In the genomic region with DNA sequence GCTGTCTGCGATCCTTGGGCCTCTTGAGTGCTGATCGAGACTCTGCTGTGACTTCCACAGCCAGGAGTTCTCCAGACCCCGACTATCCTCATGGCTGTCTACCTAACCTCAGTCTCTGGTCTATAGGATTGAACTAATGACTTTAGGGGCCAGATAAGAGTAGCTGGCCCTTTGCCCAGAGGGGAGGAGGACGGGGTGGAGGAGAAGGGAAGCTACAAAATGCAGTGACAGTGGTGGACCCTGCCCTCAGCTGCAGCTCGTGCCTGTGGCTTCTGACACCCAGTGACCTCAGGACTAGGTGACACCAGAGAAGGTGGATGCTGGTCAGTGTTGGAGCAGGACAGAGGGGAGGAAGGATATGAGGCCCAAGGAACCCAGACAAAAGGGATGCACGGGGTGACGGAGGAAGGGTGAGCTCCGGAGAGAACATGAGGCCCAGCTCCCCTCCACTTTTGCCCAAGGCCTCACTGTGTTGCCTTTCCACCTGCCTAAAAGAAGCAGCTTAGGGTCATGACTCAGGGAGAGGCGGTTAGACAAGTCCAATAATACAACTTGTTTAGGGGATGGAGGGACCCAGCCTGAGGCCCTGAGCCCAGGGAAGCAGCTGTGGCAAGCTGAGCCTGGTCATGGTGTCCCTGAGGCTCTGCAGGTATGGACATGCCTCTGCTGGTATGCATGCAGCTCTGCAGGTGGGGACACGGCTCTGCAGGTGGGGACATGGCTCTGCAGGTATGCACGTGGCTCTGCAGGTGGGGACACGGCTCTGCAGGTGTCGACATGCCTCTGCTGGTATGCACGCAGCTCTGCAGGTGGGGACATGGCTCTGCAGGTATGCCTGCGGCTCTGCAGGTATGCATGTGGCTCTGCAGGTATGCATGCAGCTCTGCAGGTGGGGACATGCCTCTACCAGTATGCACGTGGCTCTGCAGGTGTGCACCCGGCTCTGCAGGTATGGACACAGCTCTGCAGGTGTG, we compare ENCODE assay signal across 1 cellular context.
TF ChIP-seq lines count a peak whose summit lies in the region.

No MANE protein-coding gene starts in this region.

TF ChIP-seq in HepG2, 621 proteins besides CTCF, POLR2A, EP300 and RAD21 (continued from another document and continues in another):
- TF ChIP-seq, protein P1, sequence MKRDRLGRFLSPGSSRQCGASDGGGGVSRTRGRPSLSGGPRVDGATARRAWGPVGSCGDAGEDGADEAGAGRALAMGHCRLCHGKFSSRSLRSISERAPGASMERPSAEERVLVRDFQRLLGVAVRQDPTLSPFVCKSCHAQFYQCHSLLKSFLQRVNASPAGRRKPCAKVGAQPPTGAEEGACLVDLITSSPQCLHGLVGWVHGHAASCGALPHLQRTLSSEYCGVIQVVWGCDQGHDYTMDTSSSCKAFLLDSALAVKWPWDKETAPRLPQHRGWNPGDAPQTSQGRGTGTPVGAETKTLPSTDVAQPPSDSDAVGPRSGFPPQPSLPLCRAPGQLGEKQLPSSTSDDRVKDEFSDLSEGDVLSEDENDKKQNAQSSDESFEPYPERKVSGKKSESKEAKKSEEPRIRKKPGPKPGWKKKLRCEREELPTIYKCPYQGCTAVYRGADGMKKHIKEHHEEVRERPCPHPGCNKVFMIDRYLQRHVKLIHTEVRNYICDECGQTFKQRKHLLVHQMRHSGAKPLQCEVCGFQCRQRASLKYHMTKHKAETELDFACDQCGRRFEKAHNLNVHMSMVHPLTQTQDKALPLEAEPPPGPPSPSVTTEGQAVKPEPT (CRISPR knock-in tag; IDR thresholded peaks at IDR 0.05; ENCODE audit: low read depth): no peak
- TF ChIP-seq MED1 (CRISPR knock-in tag; IDR thresholded peaks at IDR 0.05): peak; percentile 91
- TF ChIP-seq POLR2AphosphoS2 (IDR thresholded peaks at IDR 0.05; ENCODE audit: low read depth, low read length): no peak
- no peak for TF ChIP-seq HOXA5 (CRISPR knock-in tag; IDR thresholded peaks at IDR 0.05)
- 0 out of 2 replicates have a peak, but pooled peaks have one; percentile 32 for TF ChIP-seq IRF2 (CRISPR knock-in tag; IDR thresholded peaks at IDR 0.05)
- no peak for TF ChIP-seq ZNF256 (CRISPR knock-in tag; conservative IDR thresholded peaks at IDR 0.05)
- peak; percentile 94 for TF ChIP-seq ZBTB3 (CRISPR knock-in tag; IDR thresholded peaks at IDR 0.05; ENCODE audit: borderline replicate concordance, low read depth)
- TF ChIP-seq ATF2 (CRISPR knock-in tag; IDR thresholded peaks at IDR 0.05): peak; percentile 41; the same call in 1 of the 2 replicates
- TF ChIP-seq, protein P2, sequence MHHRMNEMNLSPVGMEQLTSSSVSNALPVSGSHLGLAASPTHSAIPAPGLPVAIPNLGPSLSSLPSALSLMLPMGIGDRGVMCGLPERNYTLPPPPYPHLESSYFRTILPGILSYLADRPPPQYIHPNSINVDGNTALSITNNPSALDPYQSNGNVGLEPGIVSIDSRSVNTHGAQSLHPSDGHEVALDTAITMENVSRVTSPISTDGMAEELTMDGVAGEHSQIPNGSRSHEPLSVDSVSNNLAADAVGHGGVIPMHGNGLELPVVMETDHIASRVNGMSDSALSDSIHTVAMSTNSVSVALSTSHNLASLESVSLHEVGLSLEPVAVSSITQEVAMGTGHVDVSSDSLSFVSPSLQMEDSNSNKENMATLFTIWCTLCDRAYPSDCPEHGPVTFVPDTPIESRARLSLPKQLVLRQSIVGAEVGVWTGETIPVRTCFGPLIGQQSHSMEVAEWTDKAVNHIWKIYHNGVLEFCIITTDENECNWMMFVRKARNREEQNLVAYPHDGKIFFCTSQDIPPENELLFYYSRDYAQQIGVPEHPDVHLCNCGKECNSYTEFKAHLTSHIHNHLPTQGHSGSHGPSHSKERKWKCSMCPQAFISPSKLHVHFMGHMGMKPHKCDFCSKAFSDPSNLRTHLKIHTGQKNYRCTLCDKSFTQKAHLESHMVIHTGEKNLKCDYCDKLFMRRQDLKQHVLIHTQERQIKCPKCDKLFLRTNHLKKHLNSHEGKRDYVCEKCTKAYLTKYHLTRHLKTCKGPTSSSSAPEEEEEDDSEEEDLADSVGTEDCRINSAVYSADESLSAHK (CRISPR knock-in tag; IDR thresholded peaks at IDR 0.05; ENCODE audit: borderline replicate concordance): no peak
- no peak for TF ChIP-seq ZC3H4 (CRISPR knock-in tag; IDR thresholded peaks at IDR 0.05; ENCODE audit: borderline replicate concordance)
- no peak for TF ChIP-seq ZBTB21 (CRISPR knock-in tag; IDR thresholded peaks at IDR 0.05)
- no peak for TF ChIP-seq NR1H2 (CRISPR knock-in tag; IDR thresholded peaks at IDR 0.05; ENCODE audit: borderline replicate concordance, low read depth)
- no peak for TF ChIP-seq ZNF703 (CRISPR knock-in tag; IDR thresholded peaks at IDR 0.05; ENCODE audit: borderline replicate concordance)
- TF ChIP-seq, protein P3, sequence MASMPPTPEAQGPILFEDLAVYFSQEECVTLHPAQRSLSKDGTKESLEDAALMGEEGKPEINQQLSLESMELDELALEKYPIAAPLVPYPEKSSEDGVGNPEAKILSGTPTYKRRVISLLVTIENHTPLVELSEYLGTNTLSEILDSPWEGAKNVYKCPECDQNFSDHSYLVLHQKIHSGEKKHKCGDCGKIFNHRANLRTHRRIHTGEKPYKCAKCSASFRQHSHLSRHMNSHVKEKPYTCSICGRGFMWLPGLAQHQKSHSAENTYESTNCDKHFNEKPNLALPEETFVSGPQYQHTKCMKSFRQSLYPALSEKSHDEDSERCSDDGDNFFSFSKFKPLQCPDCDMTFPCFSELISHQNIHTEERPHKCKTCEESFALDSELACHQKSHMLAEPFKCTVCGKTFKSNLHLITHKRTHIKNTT (CRISPR knock-in tag; IDR thresholded peaks at IDR 0.05): no peak
- TF ChIP-seq NR2F2 (IDR thresholded peaks at IDR 0.05; ENCODE audit: borderline replicate concordance, low read depth): peak; percentile 81; the same call in 1 of the 2 replicates
- peak; percentile 17; the same call in 1 of the 2 replicates for TF ChIP-seq FOXA3 (CRISPR knock-in tag; IDR thresholded peaks at IDR 0.05)
- no peak for TF ChIP-seq NFYB (CRISPR knock-in tag; IDR thresholded peaks at IDR 0.05)
- TF ChIP-seq, protein P4, sequence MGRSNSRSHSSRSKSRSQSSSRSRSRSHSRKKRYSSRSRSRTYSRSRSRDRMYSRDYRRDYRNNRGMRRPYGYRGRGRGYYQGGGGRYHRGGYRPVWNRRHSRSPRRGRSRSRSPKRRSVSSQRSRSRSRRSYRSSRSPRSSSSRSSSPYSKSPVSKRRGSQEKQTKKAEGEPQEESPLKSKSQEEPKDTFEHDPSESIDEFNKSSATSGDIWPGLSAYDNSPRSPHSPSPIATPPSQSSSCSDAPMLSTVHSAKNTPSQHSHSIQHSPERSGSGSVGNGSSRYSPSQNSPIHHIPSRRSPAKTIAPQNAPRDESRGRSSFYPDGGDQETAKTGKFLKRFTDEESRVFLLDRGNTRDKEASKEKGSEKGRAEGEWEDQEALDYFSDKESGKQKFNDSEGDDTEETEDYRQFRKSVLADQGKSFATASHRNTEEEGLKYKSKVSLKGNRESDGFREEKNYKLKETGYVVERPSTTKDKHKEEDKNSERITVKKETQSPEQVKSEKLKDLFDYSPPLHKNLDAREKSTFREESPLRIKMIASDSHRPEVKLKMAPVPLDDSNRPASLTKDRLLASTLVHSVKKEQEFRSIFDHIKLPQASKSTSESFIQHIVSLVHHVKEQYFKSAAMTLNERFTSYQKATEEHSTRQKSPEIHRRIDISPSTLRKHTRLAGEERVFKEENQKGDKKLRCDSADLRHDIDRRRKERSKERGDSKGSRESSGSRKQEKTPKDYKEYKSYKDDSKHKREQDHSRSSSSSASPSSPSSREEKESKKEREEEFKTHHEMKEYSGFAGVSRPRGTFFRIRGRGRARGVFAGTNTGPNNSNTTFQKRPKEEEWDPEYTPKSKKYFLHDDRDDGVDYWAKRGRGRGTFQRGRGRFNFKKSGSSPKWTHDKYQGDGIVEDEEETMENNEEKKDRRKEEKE (IDR thresholded peaks at IDR 0.05): no peak
- TF ChIP-seq SRF (IDR thresholded peaks at IDR 0.05; ENCODE audit: low read depth, low read length): no peak
- no peak; the same call in 1 of the 2 replicates for TF ChIP-seq ZNF546 (CRISPR knock-in tag; conservative IDR thresholded peaks at IDR 0.05)
- TF ChIP-seq ZFYVE20 (CRISPR knock-in tag; IDR thresholded peaks at IDR 0.05; ENCODE audit: borderline replicate concordance, low read depth): 0 out of 2 replicates have a peak, but pooled peaks have one; percentile 38
- TF ChIP-seq CBX1 (IDR thresholded peaks at IDR 0.05; ENCODE audit: low read depth): no peak
- no peak for TF ChIP-seq HCFC1 (IDR thresholded peaks at IDR 0.05; ENCODE audit: low read depth, low read length)
- TF ChIP-seq ZEB1 (IDR thresholded peaks at IDR 0.05; ENCODE audit: insufficient replicate concordance, low read depth): peak; percentile 41
- peak; percentile 79; the same call in 1 of the 2 replicates for TF ChIP-seq NFIC (IDR thresholded peaks at IDR 0.05; ENCODE audit: low read length)
- TF ChIP-seq POLR2AphosphoS5 (IDR thresholded peaks at IDR 0.05; ENCODE audit: low read depth, low read length): no peak
- no peak for TF ChIP-seq SP140L (CRISPR knock-in tag; IDR thresholded peaks at IDR 0.05; ENCODE audit: borderline replicate concordance)
- TF ChIP-seq FOXJ3 (CRISPR knock-in tag; IDR thresholded peaks at IDR 0.05; ENCODE audit: borderline replicate concordance): no peak
- TF ChIP-seq, protein P5, sequence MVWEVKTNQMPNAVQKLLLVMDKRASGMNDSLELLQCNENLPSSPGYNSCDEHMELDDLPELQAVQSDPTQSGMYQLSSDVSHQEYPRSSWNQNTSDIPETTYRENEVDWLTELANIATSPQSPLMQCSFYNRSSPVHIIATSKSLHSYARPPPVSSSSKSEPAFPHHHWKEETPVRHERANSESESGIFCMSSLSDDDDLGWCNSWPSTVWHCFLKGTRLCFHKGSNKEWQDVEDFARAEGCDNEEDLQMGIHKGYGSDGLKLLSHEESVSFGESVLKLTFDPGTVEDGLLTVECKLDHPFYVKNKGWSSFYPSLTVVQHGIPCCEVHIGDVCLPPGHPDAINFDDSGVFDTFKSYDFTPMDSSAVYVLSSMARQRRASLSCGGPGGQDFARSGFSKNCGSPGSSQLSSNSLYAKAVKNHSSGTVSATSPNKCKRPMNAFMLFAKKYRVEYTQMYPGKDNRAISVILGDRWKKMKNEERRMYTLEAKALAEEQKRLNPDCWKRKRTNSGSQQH (CRISPR knock-in tag; IDR thresholded peaks at IDR 0.05; ENCODE audit: low read depth): no peak
- TF ChIP-seq RNF2 (conservative IDR thresholded peaks at IDR 0.05; ENCODE audit: low read depth): no peak
- TF ChIP-seq, protein P6, sequence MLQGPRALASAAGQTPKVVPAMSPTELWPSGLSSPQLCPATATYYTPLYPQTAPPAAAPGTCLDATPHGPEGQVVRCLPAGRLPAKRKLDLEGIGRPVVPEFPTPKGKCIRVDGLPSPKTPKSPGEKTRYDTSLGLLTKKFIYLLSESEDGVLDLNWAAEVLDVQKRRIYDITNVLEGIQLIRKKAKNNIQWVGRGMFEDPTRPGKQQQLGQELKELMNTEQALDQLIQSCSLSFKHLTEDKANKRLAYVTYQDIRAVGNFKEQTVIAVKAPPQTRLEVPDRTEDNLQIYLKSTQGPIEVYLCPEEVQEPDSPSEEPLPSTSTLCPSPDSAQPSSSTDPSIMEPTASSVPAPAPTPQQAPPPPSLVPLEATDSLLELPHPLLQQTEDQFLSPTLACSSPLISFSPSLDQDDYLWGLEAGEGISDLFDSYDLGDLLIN (CRISPR knock-in tag; IDR thresholded peaks at IDR 0.05; ENCODE audit: borderline replicate concordance): no peak
- TF ChIP-seq ZNF549 (CRISPR knock-in tag; IDR thresholded peaks at IDR 0.05): no peak
- TF ChIP-seq ZFP36 (IDR thresholded peaks at IDR 0.05; ENCODE audit: borderline replicate concordance, low read depth, low read length, partially characterized antibody): no peak
- TF ChIP-seq RFX5 (IDR thresholded peaks at IDR 0.05; ENCODE audit: low read depth, low read length): no peak
- TF ChIP-seq ARNT (IDR thresholded peaks at IDR 0.05): no peak
- no peak for TF ChIP-seq TRIM24 (CRISPR knock-in tag; IDR thresholded peaks at IDR 0.05)
- TF ChIP-seq XRCC5 (optimal IDR thresholded peaks at IDR 0.05; ENCODE audit: low read length): peak; percentile 68
- TF ChIP-seq ZNF263 (CRISPR knock-in tag; IDR thresholded peaks at IDR 0.05): peak; percentile 91
- TF ChIP-seq FOSL2 (CRISPR knock-in tag; IDR thresholded peaks at IDR 0.05): peak; percentile 65
- TF ChIP-seq ZNF800 (CRISPR knock-in tag; IDR thresholded peaks at IDR 0.05): no peak
- no peak for TF ChIP-seq GATAD1 (CRISPR knock-in tag; IDR thresholded peaks at IDR 0.05)
- TF ChIP-seq TARDBP (CRISPR knock-in tag; IDR thresholded peaks at IDR 0.05): peak; percentile 77
- no peak; the same call in none of the 2 replicates for TF ChIP-seq ZNF556 (CRISPR knock-in tag; IDR thresholded peaks at IDR 0.05; ENCODE audit: borderline replicate concordance)
- 0 out of 2 replicates have a peak, but pooled peaks have one; percentile 72 for TF ChIP-seq NFIB (CRISPR knock-in tag; IDR thresholded peaks at IDR 0.05; ENCODE audit: borderline replicate concordance)
- TF ChIP-seq FOXA1 (IDR thresholded peaks at IDR 0.05): no peak
- TF ChIP-seq FOXA1 (CRISPR knock-in tag; IDR thresholded peaks at IDR 0.05): no peak
- no peak for TF ChIP-seq KDM1A (CRISPR knock-in tag; IDR thresholded peaks at IDR 0.05)
